Comparison of ENCODE assay signal across 8 cellular contexts in genomic region chr3:187745201-187746058, GRCh38. TPM values are rescaled to one million over a fixed set of nuclear protein-coding genes. Genes with fewer than 3 reads are reported as not detected.
DNase-seq lines count a peak whose midpoint lies in the region; ATAC-seq and TF ChIP-seq lines count a peak whose summit lies in the region.

Gene BCL6 (minus strand): TSS chr3:187745468. CDS start chr3:187733693, 11,775 bp downstream.

- peak; percentile 66 for ATAC-seq in GM21786 (IDR thresholded peaks at IDR 0.05; ENCODE audit: unreplicated experiment)
- peak; percentile 40 to 45 for ATAC-seq in activated T-cell treated with anti-CD3 and anti-CD28 coated beads, Interleukin-2, amount 50 U/mL, for 4 hours

- H3K27me3 ChIP-seq in Peyer's patch: no peaks in the 10 kb centered on the region

- DNase-seq in DMS 273 (lab: John Stamatoyannopoulos, UW; ENCODE audit: unreplicated experiment): peak; percentile 98
- DNase-seq in Peyer's patch: peak; percentile 89 to 96 (median 93)
- peak; percentile 85 for DNase-seq in activated T-cell treated with anti-CD3 and anti-CD28 coated beads, Interleukin-2, amount 50 U/mL, for 4 hours
- peak; percentile 97 to 99 for DNase-seq in erythroblast (lab: John Stamatoyannopoulos, UW)
- peak; percentile 93 for DNase-seq in mucosa of gallbladder (ENCODE audit: low spot score)
- peak; percentile 88 for DNase-seq in stimulated activated CD8-positive, alpha-beta memory T cell treated with anti-CD3 and anti-CD28 coated beads, Interleukin-4, amount 100 ng/mL, for 48 hours

- no peaks in the 10 kb centered on the region for H3K27me3 Mint-ChIP-seq in activated T-cell treated with anti-CD3 and anti-CD28 coated beads, Interleukin-2, amount 50 U/mL, for 4 hours (ENCODE audit: low read depth)

- H3K4me3 ChIP-seq in Peyer's patch: peak within 1 kb of the TSS; percentile 54 to 74 (median 58)

- TF ChIP-seq CTCF in Peyer's patch (IDR thresholded peaks at IDR 0.05): peak in 3 of 6 experiments; percentile 8 to 35 (median 9)

- H3K36me3 Mint-ChIP-seq in activated T-cell treated with anti-CD3 and anti-CD28 coated beads, Interleukin-2, amount 50 U/mL, for 4 hours (ENCODE audit: insufficient read depth): no peaks in the 10 kb centered on the region

- peaks cover 68% of the 10 kb centered on the region for H3K4me1 Mint-ChIP-seq in activated T-cell treated with anti-CD3 and anti-CD28 coated beads, Interleukin-2, amount 50 U/mL, for 4 hours (ENCODE audit: low read depth)

- H3K4me1 ChIP-seq in Peyer's patch: peaks cover 0 to 21% (median 5%) of the 10 kb centered on the region in 4 donors

- peak within 1 kb of the TSS; percentile 91 for H3K4me3 Mint-ChIP-seq in activated T-cell treated with anti-CD3 and anti-CD28 coated beads, Interleukin-2, amount 50 U/mL, for 4 hours

- no peaks in the 10 kb centered on the region for H3K9me3 Mint-ChIP-seq in activated T-cell treated with anti-CD3 and anti-CD28 coated beads, Interleukin-2, amount 50 U/mL, for 4 hours

- TF ChIP-seq POLR2A in Peyer's patch (IDR thresholded peaks at IDR 0.05): peak; percentile 93 to 95
- TF ChIP-seq POLR2A in erythroblast (IDR thresholded peaks at IDR 0.05; ENCODE audit: low read length): peak; percentile 84

- H3K27ac ChIP-seq in KOPT-K1 (ENCODE audit: low read depth, low read length, poor library complexity, severe bottlenecking): peak within 1 kb of the TSS; percentile 99
- peak within 1 kb of the TSS; percentile 89 to 98 (median 95) for H3K27ac ChIP-seq in Peyer's patch

- H3K9me3 ChIP-seq in KOPT-K1 (ENCODE audit: insufficient read depth, low read length, poor library complexity, severe bottlenecking) (no peaks in the 10 kb centered on the region), Peyer's patch (no peaks in the 10 kb centered on the region)

- no peaks in the 10 kb centered on the region for H3K36me3 ChIP-seq in KOPT-K1 (ENCODE audit: insufficient read depth, low read length)
- no peaks in the 10 kb centered on the region for H3K36me3 ChIP-seq in Peyer's patch

RNA-seq across cellular contexts. Expression of gene BCL6, which starts in this region (rescaled TPM):
- 10 to 100 TPM in 3 of 4 donors, 1 to 10 TPM in 1; 7.4 to 79.2 (median 25.7) TPM for total RNA-seq in Peyer's patch
- 10 to 100 TPM; 35.7 to 40.5 (median 39.1) TPM for total RNA-seq in activated T-cell treated with anti-CD3 and anti-CD28 coated beads, Interleukin-2, amount 50 U/mL, for 4 hours
- 79.4 TPM for total RNA-seq in mucosa of gallbladder

Comparison
In these comparisons a context has a peak if more than half of its experiments do, and no peak if none do; other contexts are left out.
1. Peak in every context shown above with its lines: DNase-seq, ATAC-seq, H3K4me3 ChIP-seq and H3K27ac ChIP-seq.